ENCODE assay signal across 8 cellular contexts in the genomic region with DNA sequence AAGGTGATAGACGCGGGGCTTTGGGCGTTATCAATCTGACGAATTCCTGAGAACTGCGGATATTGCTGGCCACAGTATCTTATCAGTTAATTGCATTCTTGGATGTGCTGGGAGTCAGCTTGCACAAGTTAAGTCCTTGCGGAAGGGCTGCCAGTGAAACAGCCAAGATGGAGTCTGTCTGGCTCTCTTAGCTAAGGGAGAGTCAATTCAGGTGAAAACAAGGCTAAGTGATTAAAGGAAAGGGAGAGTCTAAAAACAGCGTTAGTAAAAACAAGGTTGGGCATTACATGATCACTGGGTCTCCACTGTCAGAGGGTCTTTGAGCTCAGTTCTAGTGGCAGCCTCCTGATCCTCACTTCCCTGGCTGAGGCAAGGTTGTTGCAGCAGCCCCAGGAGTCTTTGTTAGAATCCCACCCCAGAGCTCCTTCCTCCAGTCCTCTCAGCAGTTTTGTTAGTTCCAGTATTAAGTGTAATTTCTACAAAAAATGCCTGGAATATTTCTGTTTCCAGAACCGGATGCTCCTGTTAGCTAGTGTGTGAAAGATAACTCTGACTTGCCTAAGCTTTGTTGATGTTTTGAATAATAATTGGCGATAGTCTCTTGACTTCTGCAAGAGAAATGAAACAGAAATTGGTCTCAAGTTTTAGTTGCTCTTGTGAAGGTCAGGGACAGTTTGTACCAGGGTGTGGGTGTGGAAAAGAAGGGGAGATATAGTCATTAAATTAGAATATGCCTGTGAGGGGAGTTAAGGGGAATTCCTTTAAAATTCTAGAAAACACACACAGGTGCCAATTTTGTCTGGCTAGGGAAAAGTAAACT. TPM values are rescaled to one million over a fixed set of nuclear protein-coding genes. Genes with fewer than 3 reads are reported as not detected.
DNase-seq lines count a peak whose midpoint lies in the region; TF ChIP-seq lines count a peak whose summit lies in the region.

No MANE protein-coding gene starts in this region.

- peaks cover 61% of the 10 kb centered on the region for H3K36me3 Mint-ChIP-seq in activated CD4-positive, alpha-beta memory T cell treated with anti-CD3 and anti-CD28 coated beads for 36 hours

- DNase-seq in ELF-1 (ENCODE audit: low read depth, low spot score) = peak; percentile 37
- DNase-seq in HCEC 1CT = peak; percentile 45
- no peak for DNase-seq in activated CD4-positive, alpha-beta memory T cell treated with anti-CD3 and anti-CD28 coated beads for 36 hours
- DNase-seq in left ventricle myocardium inferior = no peak
- DNase-seq in G401 (ENCODE audit: low spot score) = no peak
- no peak for DNase-seq in posterior cingulate gyrus
- DNase-seq in retina = no peak

- POLR2A ChIA-PET in activated CD4-positive, alpha-beta memory T cell treated with anti-CD3 and anti-CD28 coated beads for 36 hours (lab: Charles Lee) = interaction anchor here (0.7 to 2.7 kb wide), 10 partner anchors 20 to 265 kb away, joined by 3 to 9 read pairs (median 3); partner anchors contain the start of genes CASP10 and ORC2

- H3K36me3 ChIP-seq in left ventricle myocardium inferior (peaks cover 29% of the 10 kb centered on the region), subcutaneous abdominal adipose tissue (ENCODE audit: control insufficient read depth in 5 of 5, insufficient read depth in 5 of 5, low read length in 5 of 5) (peaks cover 0 to 16% (median 9%) of the 10 kb centered on the region in 5 donors)

- TF ChIP-seq CTCF in left ventricle myocardium inferior (IDR thresholded peaks at IDR 0.05; ENCODE audit: borderline replicate concordance) = no peak

- H3K4me3 ChIP-seq in left ventricle myocardium inferior (peak overlapping the region; percentile 88), subcutaneous abdominal adipose tissue (ENCODE audit: low read depth in 1 of 5, low read length in 5 of 5) (peak overlapping the region; percentile 24 to 60 (median 52))

- no peaks in the 10 kb centered on the region for H3K27me3 Mint-ChIP-seq in activated CD4-positive, alpha-beta memory T cell treated with anti-CD3 and anti-CD28 coated beads for 36 hours

- H3K9ac ChIP-seq in subcutaneous abdominal adipose tissue (ENCODE audit: low read length in 5 of 5) = peak overlapping the region; percentile 60 to 89 (median 72)

- H3K4me1 Mint-ChIP-seq in activated CD4-positive, alpha-beta memory T cell treated with anti-CD3 and anti-CD28 coated beads for 36 hours (ENCODE audit: low read depth) = peaks cover 68% of the 10 kb centered on the region

- H3K4me1 ChIP-seq in left ventricle myocardium inferior (peaks cover 100% of the 10 kb centered on the region), subcutaneous abdominal adipose tissue (ENCODE audit: control insufficient read depth in 5 of 5, insufficient read depth in 5 of 5, low read length in 5 of 5) (peaks cover 40 to 96% (median 94%) of the 10 kb centered on the region in 5 donors)

- H3K27ac Mint-ChIP-seq in activated CD4-positive, alpha-beta memory T cell treated with anti-CD3 and anti-CD28 coated beads for 36 hours = peak overlapping the region; percentile 97

- in situ Hi-C loops in G401 (cut with HindIII; ENCODE audit: low sequenced_read_pairs) = no loop called here

- H3K27ac ChIP-seq in left ventricle myocardium inferior (replicated peaks) (peak overlapping the region; percentile 100), subcutaneous abdominal adipose tissue (ENCODE audit: low read depth, low read length) (peak overlapping the region; percentile 100)

- H3K4me3 Mint-ChIP-seq in activated CD4-positive, alpha-beta memory T cell treated with anti-CD3 and anti-CD28 coated beads for 36 hours = peak overlapping the region; percentile 99

- intact Hi-C loops in activated CD4-positive, alpha-beta memory T cell treated with anti-CD3 and anti-CD28 coated beads for 36 hours (cut with micrococcal nuclease) = loop anchor here (1.0 to 2.0 kb wide), 2 partner anchors 237 to 414 kb away; partner anchors contain the start of genes NIF3L1 and PPIL3
- intact Hi-C loops in left ventricle myocardium inferior (cut with micrococcal nuclease) = no loop called here
- intact Hi-C loops in posterior cingulate gyrus (cut with DNase I) = no loop called here

- H3K9me3 ChIP-seq in left ventricle myocardium inferior (replicated peaks) (no peaks in the 10 kb centered on the region), subcutaneous abdominal adipose tissue (ENCODE audit: control insufficient read depth in 5 of 5, low read length in 5 of 5) (no peaks in the 10 kb centered on the region)

- CTCF ChIA-PET in activated CD4-positive, alpha-beta memory T cell treated with anti-CD3 and anti-CD28 coated beads for 36 hours (lab: Charles Lee) = interaction anchor here (0.6 to 2.3 kb wide), 4 partner anchors 51 to 604 kb away, joined by 3 to 9 read pairs (median 3); no protein-coding TSS in a partner anchor

- no peaks in the 10 kb centered on the region for H3K27me3 ChIP-seq in left ventricle myocardium inferior (ENCODE audit: low read depth)
- H3K27me3 ChIP-seq in subcutaneous abdominal adipose tissue (ENCODE audit: control insufficient read depth in 5 of 5, insufficient read depth in 4 of 5, low read length in 5 of 5) = no peaks in the 10 kb centered on the region

- H3K9me3 Mint-ChIP-seq in activated CD4-positive, alpha-beta memory T cell treated with anti-CD3 and anti-CD28 coated beads for 36 hours = no peaks in the 10 kb centered on the region

RNA-seq across cellular contexts. Expression of gene CFLAR, which starts 10.6 kb away (rescaled TPM):
- total RNA-seq in activated CD4-positive, alpha-beta memory T cell treated with anti-CD3 and anti-CD28 coated beads for 36 hours = 100 to 1,000 TPM; 325 to 343 TPM
- total RNA-seq in left ventricle myocardium inferior = 238 TPM
- total RNA-seq in G401 (2014; rRNA removed; shearing (Covaris generic)) = 17.9 and 24.1 TPM in 2 replicates

RNA-seq across cellular contexts. Expression of gene NDUFB3, which starts 54.7 kb away (rescaled TPM):
- total RNA-seq in activated CD4-positive, alpha-beta memory T cell treated with anti-CD3 and anti-CD28 coated beads for 36 hours = 100 to 1,000 TPM; 158 to 162 TPM
- 466 TPM for total RNA-seq in left ventricle myocardium inferior
- 78.6 and 93.5 TPM in 2 replicates for total RNA-seq in G401 (2014; rRNA removed; shearing (Covaris generic))

RNA-seq across cellular contexts. Expression of gene HYCC2, which starts 55.0 kb away (rescaled TPM):
- 10 to 100 TPM; 18.9 to 20.5 TPM for total RNA-seq in activated CD4-positive, alpha-beta memory T cell treated with anti-CD3 and anti-CD28 coated beads for 36 hours
- total RNA-seq in left ventricle myocardium inferior = 11.5 TPM
- 0.49 and 3.2 TPM in 2 replicates for total RNA-seq in G401 (2014; rRNA removed; shearing (Covaris generic))

RNA-seq across cellular contexts. Expression of gene CASP10, which starts 56.4 kb away (rescaled TPM):
- 10 to 100 TPM; 15.9 to 16.7 TPM for total RNA-seq in activated CD4-positive, alpha-beta memory T cell treated with anti-CD3 and anti-CD28 coated beads for 36 hours
- 5.4 TPM for total RNA-seq in left ventricle myocardium inferior
- 2.8 and 3.2 TPM in 2 replicates for total RNA-seq in G401 (2014; rRNA removed; shearing (Covaris generic))

Comparison
In these comparisons a context has a peak if more than half of its experiments do, and no peak if none do; other contexts are left out.
1. DNase-seq: peak in ELF-1 (single experiment) and HCEC 1CT (single experiment); none in activated CD4-positive, alpha-beta memory T cell treated with anti-CD3 and anti-CD28 coated beads for 36 hours (single experiment), left ventricle myocardium inferior (single experiment), G401 (single experiment), posterior cingulate gyrus (0 of 10) and retina (single experiment).